34 cellular contexts compared by ENCODE assay signal in the genomic region with DNA sequence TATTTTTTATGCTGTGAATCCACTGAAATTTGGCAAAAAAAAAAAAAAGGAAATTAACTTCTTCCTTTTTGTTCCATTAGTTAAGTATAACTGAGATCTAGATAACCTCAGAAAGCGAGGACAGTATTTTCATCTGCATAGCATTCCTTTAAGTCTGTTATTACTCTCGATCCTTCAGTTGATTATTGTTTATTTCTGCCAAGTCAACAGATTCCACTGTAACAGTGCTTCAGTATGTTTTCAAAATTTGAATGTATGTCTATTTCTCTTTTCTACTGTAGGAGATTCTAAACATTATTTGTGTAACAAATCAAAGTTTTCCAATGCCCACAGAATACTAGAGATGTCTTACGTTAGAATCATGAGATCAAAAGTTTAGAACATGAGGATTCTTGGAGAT.
"Had no signal": no experiment of that assay in that cellular context is flagged by ENCODE, and none has a peak within 500 bp of the region (broad histone marks: within the 10 kb centered on the region; RNA-seq: fewer than 3 reads in every experiment).

No MANE protein-coding gene starts in this region.

- H3K27me3 ChIP-seq: MG63 had no signal

- H3K4me3 ChIP-seq: MG63 had no signal

- H3K36me3 ChIP-seq: MG63 had no signal

- DNase-seq: Karpas-422, Kasumi-1, MG63, MM.1S, MV-4-11, NCI-H1048, NCI-H1092, NCI-H1092 treated with DMSO at 0.1 percent for 48 hours, NCI-H1105, NCI-H1105 treated with DMSO at 0.1 percent for 48 hours, NCI-H1417, NCI-H1417 treated with DMSO at 0.1 percent for 48 hours, NCI-H1436, NCI-H1436 treated with DMSO at 0.1 percent for 48 hours, NCI-H146, NCI-H1694, NCI-H1694 treated with DMSO at 0.1 percent for 48 hours, NCI-H187, NCI-H187 treated with DMSO at 0.1 percent for 48 hours, NCI-H1930, NCI-H2029, NCI-H2029 treated with DMSO at 0.1 percent for 48 hours, NCI-H2081, NCI-H2081 treated with DMSO at 0.1 percent for 48 hours, NCI-H2107, NCI-H2171, NCI-H2171 treated with DMSO at 0.1 percent for 48 hours, NCI-H2227 treated with DMSO at 0.1 percent for 48 hours, NCI-H226, NCI-H345, NCI-H446, NCI-H446 treated with DMSO at 0.1 percent for 48 hours, NCI-H510A, NCI-H510A treated with DMSO at 0.1 percent for 48 hours had no signal

- H3K9me3 ChIP-seq: MG63 had no signal
